In genomic region chr17:39192901-39193300, GRCh38 we compare ENCODE assay signal across 1 cellular context.
TF ChIP-seq lines count a peak whose summit lies in the region.

No MANE protein-coding gene starts in this region.

TF ChIP-seq in H1, 55 proteins besides CTCF, POLR2A, EP300 and RAD21:
- no peak for TF ChIP-seq JUND (IDR thresholded peaks at IDR 0.05; ENCODE audit: low read length)
- no peak for TF ChIP-seq SP4 (IDR thresholded peaks at IDR 0.05; ENCODE audit: low read length)
- no peak for TF ChIP-seq BACH1 (IDR thresholded peaks at IDR 0.05; ENCODE audit: low read length)
- TF ChIP-seq EZH2 (IDR thresholded peaks at IDR 0.05; ENCODE audit: low read depth, low read length, severe bottlenecking) = no peak
- TF ChIP-seq POLR2AphosphoS5 (IDR thresholded peaks at IDR 0.05; ENCODE audit: low read depth, low read length) = no peak
- TF ChIP-seq GABPA (IDR thresholded peaks at IDR 0.05; ENCODE audit: borderline replicate concordance, insufficient read depth, low read length) = no peak
- TF ChIP-seq HDAC2 (IDR thresholded peaks at IDR 0.05; ENCODE audit: borderline replicate concordance in 1 of 2, low read depth in 2 of 2, low read length in 2 of 2) = no peak
- no peak for TF ChIP-seq KDM5A (IDR thresholded peaks at IDR 0.05; ENCODE audit: low read length)
- TF ChIP-seq USF2 (IDR thresholded peaks at IDR 0.05; ENCODE audit: low read length) = no peak
- no peak for TF ChIP-seq ATF3 (IDR thresholded peaks at IDR 0.05; ENCODE audit: insufficient read depth, low read depth, low read length)
- TF ChIP-seq TCF12 (IDR thresholded peaks at IDR 0.05; ENCODE audit: low read depth, low read length) = no peak
- TF ChIP-seq, protein P1, sequence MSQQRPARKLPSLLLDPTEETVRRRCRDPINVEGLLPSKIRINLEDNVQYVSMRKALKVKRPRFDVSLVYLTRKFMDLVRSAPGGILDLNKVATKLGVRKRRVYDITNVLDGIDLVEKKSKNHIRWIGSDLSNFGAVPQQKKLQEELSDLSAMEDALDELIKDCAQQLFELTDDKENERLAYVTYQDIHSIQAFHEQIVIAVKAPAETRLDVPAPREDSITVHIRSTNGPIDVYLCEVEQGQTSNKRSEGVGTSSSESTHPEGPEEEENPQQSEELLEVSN (IDR thresholded peaks at IDR 0.05) = no peak
- no peak for TF ChIP-seq TEAD4 (IDR thresholded peaks at IDR 0.05; ENCODE audit: low read depth, low read length)
- TF ChIP-seq YY1 (IDR thresholded peaks at IDR 0.05; ENCODE audit: low read depth, low read length) = no peak
- TF ChIP-seq CHD7 (IDR thresholded peaks at IDR 0.05; ENCODE audit: insufficient replicate concordance, low read length) = no peak
- no peak for TF ChIP-seq SIX5 (IDR thresholded peaks at IDR 0.05; ENCODE audit: low read depth, low read length)
- TF ChIP-seq SP1 (IDR thresholded peaks at IDR 0.05; ENCODE audit: low read depth, low read length) = no peak
- no peak for TF ChIP-seq SIN3A (conservative IDR thresholded peaks at IDR 0.05 in 1 of 2, IDR thresholded peaks at IDR 0.05 in 1 of 2; ENCODE audit: low read depth in 1 of 2, low read length in 2 of 2)
- no peak for TF ChIP-seq BRCA1 (IDR thresholded peaks at IDR 0.05; ENCODE audit: low read depth, low read length)
- TF ChIP-seq CBX8 (IDR thresholded peaks at IDR 0.05; ENCODE audit: borderline replicate concordance, low read depth, low read length) = no peak
